ENCODE assay signal across 8 cellular contexts in genomic region chr5:172123269-172123692, GRCh38.
DNase-seq lines count a peak whose midpoint lies in the region; ATAC-seq and TF ChIP-seq lines count a peak whose summit lies in the region.

No MANE protein-coding gene starts in this region.

- no peak overlapping the region for H3K9ac ChIP-seq in trophoblast cell (ENCODE audit: low read length)

- no peak overlapping the region for H3K18ac ChIP-seq in trophoblast cell (ENCODE audit: low read length)

- no peaks in the 10 kb centered on the region for H3K27me3 Mint-ChIP-seq in natural killer cell (ENCODE audit: low read depth in 2 of 2)

- 21% methylated on average over 4 of the region's 4 CpGs for WGBS in esophagus muscularis mucosa
- WGBS in trophoblast cell (ENCODE audit: extremely low coverage, insufficient coverage, insufficient read length) = no CpG with 5 or more reads among the region's 4 CpGs

- peaks cover 5% of the 10 kb centered on the region for H3K36me3 Mint-ChIP-seq in natural killer cell

- peak; percentile 67 for DNase-seq in ELF-1 (ENCODE audit: low read depth, low spot score)
- DNase-seq in esophagus muscularis mucosa (ENCODE audit: extremely low spot score) = no peak
- DNase-seq in natural killer cell = no peak
- DNase-seq in OCI-M1 (lab: John Stamatoyannopoulos, UW) = no peak
- DNase-seq in trophoblast cell = no peak
- DNase-seq in uterus = no peak

- H3K4me2 ChIP-seq in trophoblast cell (ENCODE audit: low read length) = no peak overlapping the region

- peaks cover 18 to 22% (median 21%) of the 10 kb centered on the region in 4 donors for H3K4me1 ChIP-seq in esophagus muscularis mucosa
- H3K4me1 ChIP-seq in trophoblast cell (ENCODE audit: control insufficient read depth in 1 of 2, insufficient read depth in 2 of 2, low read length in 2 of 2) = no peaks in the 10 kb centered on the region
- H3K4me1 ChIP-seq in uterus = no peaks in the 10 kb centered on the region

- H2AFZ ChIP-seq in trophoblast cell (ENCODE audit: insufficient read depth, low read length, poor library complexity) = no peak overlapping the region

- H2BK120ac ChIP-seq in trophoblast cell (ENCODE audit: insufficient read depth, low read length, poor library complexity) = no peak overlapping the region

- H3K27ac Mint-ChIP-seq in natural killer cell = peak overlapping the region; percentile 83 to 87

- no peak overlapping the region for H4K12ac ChIP-seq in trophoblast cell (ENCODE audit: low read depth, low read length)

- H3K23ac ChIP-seq in trophoblast cell (ENCODE audit: low read length) = no peak overlapping the region

- H3K27ac ChIP-seq in esophagus muscularis mucosa (replicated peaks in 1 of 4) (no peak overlapping the region), trophoblast cell (ENCODE audit: low read depth, low read length) (no peak overlapping the region), uterus (no peak overlapping the region)

- peaks cover 69 to 83% of the 10 kb centered on the region in 2 donors for H3K4me1 Mint-ChIP-seq in natural killer cell

- intact Hi-C loops in esophagus muscularis mucosa (cut with DNase I) (no loop called here), natural killer cell (cut with micrococcal nuclease) (no loop called here), uterus (cut with DNase I; ENCODE audit: low total_unique reads) (no loop called here)

- H3K36me3 ChIP-seq in esophagus muscularis mucosa (peaks cover 0 to 16% (median 14%) of the 10 kb centered on the region in 4 donors), trophoblast cell (ENCODE audit: control insufficient read depth in 1 of 2, insufficient read depth in 2 of 2, low read length in 2 of 2) (peaks cover 10 to 16% of the 10 kb centered on the region in 2 experiments), uterus (no peaks in the 10 kb centered on the region)

- H3K79me2 ChIP-seq in trophoblast cell (ENCODE audit: control insufficient read depth, insufficient read depth, low read length, poor library complexity) = no peaks in the 10 kb centered on the region

- no peak for ATAC-seq in natural killer cell
- no peak for ATAC-seq in HG03342 (IDR thresholded peaks at IDR 0.05; ENCODE audit: unreplicated experiment)

- no peak for TF ChIP-seq EP300 in esophagus muscularis mucosa (IDR thresholded peaks at IDR 0.05)

- H3K79me1 ChIP-seq in trophoblast cell (ENCODE audit: low read length) = no peaks in the 10 kb centered on the region

- no peak overlapping the region for H3K14ac ChIP-seq in trophoblast cell (ENCODE audit: low read length)

- H4K8ac ChIP-seq in trophoblast cell (ENCODE audit: low read depth, low read length) = no peak overlapping the region

- no peak overlapping the region for H3K4ac ChIP-seq in trophoblast cell (ENCODE audit: low read depth, low read length)

- no peak overlapping the region for H4K91ac ChIP-seq in trophoblast cell (ENCODE audit: low read depth, low read length)

- TF ChIP-seq POLR2A in esophagus muscularis mucosa (IDR thresholded peaks at IDR 0.05; ENCODE audit: low read depth) (no peak), uterus (IDR thresholded peaks at IDR 0.05) (no peak)

- H3K9me3 Mint-ChIP-seq in natural killer cell = no peaks in the 10 kb centered on the region

- no peak overlapping the region for H2BK5ac ChIP-seq in trophoblast cell (ENCODE audit: low read depth, low read length, poor library complexity)

- H3K27me3 ChIP-seq in esophagus muscularis mucosa = no peaks in the 10 kb centered on the region
- H3K27me3 ChIP-seq in trophoblast cell (ENCODE audit: insufficient read depth, low read length) = no peaks in the 10 kb centered on the region
- H3K27me3 ChIP-seq in uterus = no peaks in the 10 kb centered on the region

- peak in 2 of 3 experiments; percentile 19 to 37 for TF ChIP-seq CTCF in esophagus muscularis mucosa (IDR thresholded peaks at IDR 0.05)
- TF ChIP-seq CTCF in natural killer cell (IDR thresholded peaks at IDR 0.05) = no peak
- no peak for TF ChIP-seq CTCF in uterus (IDR thresholded peaks at IDR 0.05)

- no peak overlapping the region for H3K4me3 Mint-ChIP-seq in natural killer cell

- no peaks in the 10 kb centered on the region for H3K9me3 ChIP-seq in esophagus muscularis mucosa
- no peaks in the 10 kb centered on the region for H3K9me3 ChIP-seq in trophoblast cell (ENCODE audit: insufficient read depth, low read depth, low read length)
- no peaks in the 10 kb centered on the region for H3K9me3 ChIP-seq in uterus

- H2AK5ac ChIP-seq in trophoblast cell (ENCODE audit: low read length) = no peak overlapping the region

- H3K4me3 ChIP-seq in esophagus muscularis mucosa (no peak overlapping the region), trophoblast cell (ENCODE audit: low read depth, low read length) (no peak overlapping the region), uterus (no peak overlapping the region)

- H2BK12ac ChIP-seq in trophoblast cell (ENCODE audit: low read length) = no peak overlapping the region

TF ChIP-seq in PFSK-1, 5 proteins besides CTCF, POLR2A, EP300 and RAD21:
- TF ChIP-seq TAF1 (IDR thresholded peaks at IDR 0.05; ENCODE audit: borderline replicate concordance, insufficient read depth, low read length) (no peak), FOXP2 (optimal IDR thresholded peaks at IDR 0.05; ENCODE audit: borderline replicate concordance, extremely low read depth, extremely low read length, insufficient read depth) (peak; percentile 13)

Comparison
In these comparisons a context has a peak if more than half of its experiments do, and no peak if none do; other contexts are left out.
1. CTCF ChIP-seq: peak in esophagus muscularis mucosa (2 of 3); none in natural killer cell (single experiment) and uterus (0 of 4).